In the genomic region with DNA sequence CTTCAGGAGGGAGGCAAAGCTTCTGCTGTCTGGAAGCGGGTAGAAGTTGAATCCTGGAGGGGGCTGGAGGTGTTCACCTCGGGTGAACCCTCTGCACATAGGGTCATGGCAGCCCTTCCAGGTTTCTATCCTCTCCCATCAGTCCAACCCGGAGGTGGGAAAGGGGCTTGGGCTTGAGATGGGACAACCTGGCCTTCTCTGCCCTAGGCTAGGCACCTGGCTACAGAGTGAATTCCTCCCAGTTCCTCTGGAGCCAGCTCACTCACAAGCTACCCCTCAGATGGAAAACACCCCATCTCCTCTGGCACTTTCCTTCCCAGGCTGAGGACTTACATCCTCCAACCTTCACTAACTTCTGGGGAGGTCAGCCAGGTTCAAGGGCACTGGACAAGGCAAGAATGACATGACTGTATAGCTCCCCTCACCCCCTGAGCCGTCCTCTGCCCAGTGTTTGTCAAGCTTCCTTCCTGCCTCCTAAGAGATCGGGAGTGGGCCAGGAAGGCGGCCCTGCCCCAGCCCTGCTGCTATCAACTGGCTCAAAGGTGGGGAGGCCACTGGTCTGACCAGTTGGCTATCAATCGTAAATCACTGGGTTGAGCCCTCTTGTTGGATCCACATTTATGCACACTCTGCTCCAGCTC, we compare ENCODE assay signal across 11 cellular contexts. TPM values are rescaled to one million over a fixed set of nuclear protein-coding genes. Genes with fewer than 3 reads are reported as not detected.
DNase-seq lines count a peak whose midpoint lies in the region; TF ChIP-seq lines count a peak whose summit lies in the region.
"Had no signal": no experiment of that assay in that cellular context is flagged by ENCODE, and none has a peak within 500 bp of the region (broad histone marks: within the 10 kb centered on the region; RNA-seq: fewer than 3 reads in every experiment).

No MANE protein-coding gene starts in this region.

- no peak overlapping the region for H3K4me3 Mint-ChIP-seq in progenitor cell of endocrine pancreas (ENCODE audit: low read depth)
- H3K4me3 Mint-ChIP-seq: CD8-positive, alpha-beta memory T cell had no signal

- H3K27ac Mint-ChIP-seq in progenitor cell of endocrine pancreas: no peak overlapping the region
- H3K27ac Mint-ChIP-seq: CD8-positive, alpha-beta memory T cell had no signal

- H3K27me3 Mint-ChIP-seq in progenitor cell of endocrine pancreas: no peaks in the 10 kb centered on the region

- H3K4me1 Mint-ChIP-seq in progenitor cell of endocrine pancreas (ENCODE audit: low read depth): no peaks in the 10 kb centered on the region
- H3K4me1 Mint-ChIP-seq: CD8-positive, alpha-beta memory T cell had no signal

- intact Hi-C loops in posterior vena cava (cut with DNase I): no loop called here

- TF ChIP-seq CTCF in progenitor cell of endocrine pancreas (IDR thresholded peaks at IDR 0.05; ENCODE audit: unreplicated experiment): no peak

- DNase-seq in dermis blood vessel endothelial cell (peak; percentile 3), iPS-NIHi11 (ENCODE audit: low spot score) (peak; percentile 4), posterior vena cava (ENCODE audit: low spot score) (peak; percentile 61), progenitor cell of endocrine pancreas (ENCODE audit: low spot score, unreplicated experiment) (no peak), NCI-H1694 treated with DMSO at 0.1 percent for 48 hours (lab: John Stamatoyannopoulos, UW) (no peak), NAMALWA (ENCODE audit: low spot score) (no peak)
- DNase-seq in central memory CD4-positive, alpha-beta T cell: no peak
- DNase-seq: AML-193; Caco-2; CD8-positive, alpha-beta memory T cell; DMS53 had no signal

- H3K9me3 Mint-ChIP-seq in progenitor cell of endocrine pancreas (ENCODE audit: low read depth): peaks cover 6% of the 10 kb centered on the region

- H3K36me3 Mint-ChIP-seq in progenitor cell of endocrine pancreas (ENCODE audit: insufficient read depth): no peaks in the 10 kb centered on the region
- H3K36me3 Mint-ChIP-seq: CD8-positive, alpha-beta memory T cell had no signal

RNA-seq across cellular contexts. Expression of a gene that starts 45.8 kb away (rescaled TPM):
- total RNA-seq in dermis blood vessel endothelial cell (4.0 and 5.6 TPM in 2 replicates), posterior vena cava (10 to 100 TPM; 10.6 to 15.5 TPM), progenitor cell of endocrine pancreas (16.4 and 17.7 TPM in 2 replicates)

Comparison
In these comparisons a context has a peak if more than half of its experiments do, and no peak if none do; other contexts are left out.
1. DNase-seq: peak in dermis blood vessel endothelial cell (single experiment), iPS-NIHi11 (single experiment) and posterior vena cava (single experiment); none in progenitor cell of endocrine pancreas (single experiment), NCI-H1694 treated with DMSO at 0.1 percent for 48 hours (single experiment), central memory CD4-positive, alpha-beta T cell (single experiment) and NAMALWA (single experiment).